8 cellular contexts compared by ENCODE assay signal in the genomic region with DNA sequence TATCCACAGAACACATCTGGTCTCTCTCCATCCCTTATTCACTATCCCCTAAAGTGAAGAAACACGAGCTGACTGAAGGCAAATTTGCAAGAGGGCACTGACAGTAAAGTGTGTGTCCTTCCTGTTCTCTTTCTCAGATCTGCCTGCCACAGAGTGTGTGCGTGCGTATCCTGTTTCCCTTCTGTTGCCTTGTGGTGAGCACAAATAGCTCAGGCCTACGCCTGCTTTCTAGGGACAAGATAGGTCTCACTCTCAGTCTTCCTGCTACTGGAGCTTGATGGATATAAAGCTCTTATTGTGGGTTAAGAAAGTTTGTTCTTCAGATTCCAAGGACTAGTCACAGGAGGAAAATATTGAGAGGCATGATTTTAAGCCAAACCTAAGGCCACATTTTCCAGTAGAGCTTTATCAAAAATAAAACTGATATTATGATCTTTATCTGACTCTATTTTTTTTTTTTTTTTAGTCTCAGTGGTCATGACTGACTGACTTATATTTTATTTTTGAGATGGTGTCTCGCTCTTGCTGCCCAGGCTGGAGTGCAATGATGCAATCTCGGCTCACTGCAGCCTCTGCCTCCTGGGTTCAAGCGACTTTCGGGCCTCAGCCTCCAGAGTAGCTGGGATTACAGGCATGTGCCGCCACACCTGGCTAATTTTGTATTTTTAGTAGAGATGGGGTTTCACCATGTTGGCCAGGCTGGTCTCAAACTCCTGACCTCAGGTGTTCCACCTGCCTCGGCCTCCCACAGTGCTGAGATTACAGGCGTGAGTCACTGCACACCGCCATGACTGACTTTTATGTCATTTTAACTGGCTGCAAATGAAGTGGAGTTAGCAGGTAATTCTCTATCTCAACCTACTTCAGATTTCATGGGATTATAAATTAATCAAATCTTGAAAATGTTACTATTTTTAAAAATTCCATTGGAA.
A peak's percentile ranks its signal among the peaks of the same experiment; 100 is the strongest.
DNase-seq lines count a peak whose midpoint lies in the region; ATAC-seq, FAIRE-seq and TF ChIP-seq lines count a peak whose summit lies in the region.

No MANE protein-coding gene starts in this region.

- TF ChIP-seq CTCF in GM10266 (IDR thresholded peaks at IDR 0.05; ENCODE audit: control insufficient read depth, insufficient read depth, low read depth, missing control alignments) (no peak), WTC11 (IDR thresholded peaks at IDR 0.05) (no peak), endothelial cell (IDR thresholded peaks at IDR 0.05; ENCODE audit: unreplicated experiment) (no peak), D721Med (IDR thresholded peaks at IDR 0.05; ENCODE audit: insufficient read depth, missing control alignments) (no peak)

- H3K4me3 Mint-ChIP-seq in WTC11: no peak overlapping the region
- no peak overlapping the region for H3K4me3 Mint-ChIP-seq in endothelial cell (ENCODE audit: unreplicated experiment)

- peak overlapping the region; percentile 55; the same call in 1 of the 2 replicates for H3K27ac Mint-ChIP-seq in WTC11
- H3K27ac Mint-ChIP-seq in endothelial cell (ENCODE audit: unreplicated experiment): peak overlapping the region; percentile 25

- peak; percentile 99 for ATAC-seq in GM21390 (IDR thresholded peaks at IDR 0.05; ENCODE audit: unreplicated experiment)
- peak; percentile 98 for ATAC-seq in HG03565 (IDR thresholded peaks at IDR 0.05; ENCODE audit: unreplicated experiment)
- peak; percentile 91 for ATAC-seq in WTC11

- POLR2A ChIA-PET in WTC11 (lab: Charles Lee): interaction anchor here (0.7 kb wide), 1 partner anchor 401 kb away, joined by 5 read pairs; the partner anchor contains the start of gene CBR4

- FAIRE-seq in D721Med (lab: Jason Lieb, UNC): no peak

- H3K36me3 Mint-ChIP-seq in WTC11 (no peaks in the 10 kb centered on the region), endothelial cell (ENCODE audit: low read depth, unreplicated experiment) (no peaks in the 10 kb centered on the region)

- CTCF ChIA-PET in WTC11 (lab: Charles Lee): interaction anchor here (0.9 to 1.0 kb wide), 2 partner anchors 82 to 490 kb away, joined by 3 read pairs; no protein-coding TSS in a partner anchor

- peaks cover 13% of the 10 kb centered on the region for H3K4me1 Mint-ChIP-seq in WTC11
- H3K4me1 Mint-ChIP-seq in endothelial cell (ENCODE audit: unreplicated experiment): peaks cover 19% of the 10 kb centered on the region

- peak; percentile 38 for DNase-seq in GM10266 (ENCODE audit: extremely low spot score)
- peak; percentile 18 for DNase-seq in WTC11 (ENCODE audit: low spot score)
- peak; percentile 56 for DNase-seq in endothelial cell (ENCODE audit: low spot score)
- peak; percentile 3 for DNase-seq in stimulated activated CD4-positive, alpha-beta T cell treated with anti-CD3 and anti-CD28 coated beads, Interleukin-12 subunit alpha, Interleukin-12 subunit beta, amount 100 ng/mL, for 4 hours
- DNase-seq in D721Med (ENCODE audit: insufficient read length, low spot score): no peak
- DNase-seq in NCI-H187 treated with DMSO at 0.1 percent for 48 hours (lab: John Stamatoyannopoulos, UW): no peak

- H3K27me3 Mint-ChIP-seq in WTC11 (ENCODE audit: low read depth) (no peaks in the 10 kb centered on the region), endothelial cell (ENCODE audit: unreplicated experiment) (peaks cover 1% of the 10 kb centered on the region)

- no peaks in the 10 kb centered on the region for H3K9me3 Mint-ChIP-seq in WTC11
- no peaks in the 10 kb centered on the region for H3K9me3 Mint-ChIP-seq in endothelial cell (ENCODE audit: unreplicated experiment)

TF ChIP-seq in WTC11, 78 proteins besides CTCF, POLR2A, EP300 and RAD21:
- TF ChIP-seq KAT7 (CRISPR knock-in tag; IDR thresholded peaks at IDR 0.05; ENCODE audit: borderline replicate concordance): no peak
- no peak for TF ChIP-seq CREB1 (CRISPR knock-in tag; IDR thresholded peaks at IDR 0.05)
- TF ChIP-seq TP53 (CRISPR knock-in tag; IDR thresholded peaks at IDR 0.05): no peak
- TF ChIP-seq NFATC4 (CRISPR knock-in tag; IDR thresholded peaks at IDR 0.05): no peak
- no peak for TF ChIP-seq TCF7 (CRISPR knock-in tag; IDR thresholded peaks at IDR 0.05; ENCODE audit: low read depth)
- no peak for TF ChIP-seq ZNF416 (CRISPR knock-in tag; IDR thresholded peaks at IDR 0.05)
- TF ChIP-seq HMGA2 (CRISPR knock-in tag; IDR thresholded peaks at IDR 0.05): no peak
- no peak for TF ChIP-seq IRF2 (CRISPR knock-in tag; IDR thresholded peaks at IDR 0.05; ENCODE audit: borderline replicate concordance, low read depth)
- no peak for TF ChIP-seq E2F1 (CRISPR knock-in tag; IDR thresholded peaks at IDR 0.05)
- TF ChIP-seq ZNF317 (CRISPR knock-in tag; IDR thresholded peaks at IDR 0.05; ENCODE audit: borderline replicate concordance, low read depth): no peak

Comparison
In these comparisons a context has a peak if more than half of its experiments do, and no peak if none do; other contexts are left out.
1. DNase-seq: peak in GM10266 (single experiment), WTC11 (single experiment), endothelial cell (single experiment) and stimulated activated CD4-positive, alpha-beta T cell treated with anti-CD3 and anti-CD28 coated beads, Interleukin-12 subunit alpha, Interleukin-12 subunit beta, amount 100 ng/mL, for 4 hours (single experiment); none in D721Med (single experiment) and NCI-H187 treated with DMSO at 0.1 percent for 48 hours (single experiment).
2. Peak in every context shown above with its lines, with median percentiles within 50 percentile points of each other: ATAC-seq.